7 cellular contexts compared by ENCODE assay signal in genomic region chr7:76735668-76736067, GRCh38.
DNase-seq lines count a peak whose midpoint lies in the region; ATAC-seq, FAIRE-seq and TF ChIP-seq lines count a peak whose summit lies in the region.
"Not testable (repeated sequence)": the region's sequence is repeated elsewhere in the genome, so short reads cannot be mapped to it uniquely, and the experiment has no call there.

No MANE protein-coding gene starts in this region.

- no CpG with 5 or more reads among the region's 1 CpG for WGBS in GM12878 (ENCODE audit: insufficient coverage, insufficient replicate concordance, low lambda C conversion rate, missing lambda C conversion rate)

- not testable (repeated sequence) for H3K4me3 Mint-ChIP-seq in activated CD8-positive, alpha-beta T cell treated with anti-CD3 and anti-CD28 coated beads, Interleukin-2, amount 10 ng/mL, durations not matched to agents 7 days and 5 days; stimulated activated naive CD8-positive, alpha-beta T cell treated with anti-CD3 and anti-CD28 coated beads, Interleukin-15, amount 100 ng/mL, for 72 hours

- CTCF ChIA-PET in activated CD8-positive, alpha-beta T cell treated with anti-CD3 and anti-CD28 coated beads, Interleukin-2, amount 10 ng/mL, durations not matched to agents 7 days and 5 days (lab: Charles Lee); GM12878 (lab: Yijun Ruan, JAX): not testable (repeated sequence)

- H3K79me2 ChIP-seq in GM12878 (ENCODE audit: control insufficient read depth, insufficient read depth, low read length): not testable (repeated sequence)

- H3K4me3 ChIP-seq in GM12878: not testable (repeated sequence)

- not testable (repeated sequence) for H3K36me3 ChIP-seq in GM12878 (ENCODE audit: control insufficient read depth in 2 of 2, insufficient read depth in 2 of 2, low read length in 1 of 2)

- in situ Hi-C loops in GM12878 (cut with MboI): not testable (repeated sequence)

- DNase-seq in activated CD8-positive, alpha-beta T cell treated with anti-CD3 and anti-CD28 coated beads, Interleukin-2, amount 10 ng/mL, durations not matched to agents 7 days and 5 days; GM12878 (ENCODE audit: low read depth, low spot score); stimulated activated naive CD8-positive, alpha-beta T cell treated with anti-CD3 and anti-CD28 coated beads, Interleukin-15, amount 100 ng/mL, for 72 hours: not testable (repeated sequence)

- H3K27ac Mint-ChIP-seq in activated CD8-positive, alpha-beta T cell treated with anti-CD3 and anti-CD28 coated beads, Interleukin-2, amount 10 ng/mL, durations not matched to agents 7 days and 5 days; stimulated activated naive CD8-positive, alpha-beta T cell treated with anti-CD3 and anti-CD28 coated beads, Interleukin-15, amount 100 ng/mL, for 72 hours: not testable (repeated sequence)

- not testable (repeated sequence) for TF ChIP-seq POLR2A in GM12878 (IDR thresholded peaks at IDR 0.05; ENCODE audit: low read depth, low read length)

- H4K20me1 ChIP-seq in GM12878 (ENCODE audit: control insufficient read depth, insufficient read depth): not testable (repeated sequence)

- H3K36me3 Mint-ChIP-seq in activated CD8-positive, alpha-beta T cell treated with anti-CD3 and anti-CD28 coated beads, Interleukin-2, amount 10 ng/mL, durations not matched to agents 7 days and 5 days (ENCODE audit: low read depth): not testable (repeated sequence)

- ATAC-seq in GM18511 (IDR thresholded peaks at IDR 0.05; ENCODE audit: unreplicated experiment) (peak; percentile 83), GM19468 (IDR thresholded peaks at IDR 0.05; ENCODE audit: extremely low read depth, unreplicated experiment) (peak; percentile 61), HG02973 (IDR thresholded peaks at IDR 0.05; ENCODE audit: unreplicated experiment) (peak; percentile 58), HG03469 (IDR thresholded peaks at IDR 0.05; ENCODE audit: unreplicated experiment) (peak; percentile 74), GM12878 (peak; percentile 59)
- ATAC-seq in activated CD8-positive, alpha-beta T cell treated with anti-CD3 and anti-CD28 coated beads, Interleukin-2, amount 10 ng/mL, durations not matched to agents 7 days and 5 days: peak; percentile 51
- ATAC-seq in stimulated activated naive CD8-positive, alpha-beta T cell treated with anti-CD3 and anti-CD28 coated beads, Interleukin-15, amount 100 ng/mL, for 72 hours: peak; percentile 80

- not testable (repeated sequence) for FAIRE-seq in GM12878 (lab: Jason Lieb, UNC)

- intact Hi-C loops in GM12878 (cut with micrococcal nuclease; ENCODE audit: unreplicated experiment): not testable (repeated sequence)

- H3K9me3 ChIP-seq in GM12878 (replicated peaks; ENCODE audit: control insufficient read depth, insufficient read depth, low read length): not testable (repeated sequence)

- not testable (repeated sequence) for H3K4me2 ChIP-seq in GM12878 (ENCODE audit: control insufficient read depth, insufficient read depth)

- POLR2A ChIA-PET in activated CD8-positive, alpha-beta T cell treated with anti-CD3 and anti-CD28 coated beads, Interleukin-2, amount 10 ng/mL, durations not matched to agents 7 days and 5 days (lab: Charles Lee); GM12878 (lab: Charles Lee): not testable (repeated sequence)

- RAD21 ChIA-PET in GM12878 (lab: Charles Lee; ENCODE audit: unreplicated experiment): not testable (repeated sequence)

- H3K27ac ChIP-seq in GM12878 (ENCODE audit: control insufficient read depth, insufficient read depth): not testable (repeated sequence)

- H3K9ac ChIP-seq in GM12878 (ENCODE audit: control insufficient read depth, insufficient read depth, low read length): not testable (repeated sequence)

- SMC1A ChIA-PET in GM12878 (lab: Charles Lee; ENCODE audit: uncharacterized antibody, unreplicated experiment): not testable (repeated sequence)

- H3K4me1 Mint-ChIP-seq in activated CD8-positive, alpha-beta T cell treated with anti-CD3 and anti-CD28 coated beads, Interleukin-2, amount 10 ng/mL, durations not matched to agents 7 days and 5 days (ENCODE audit: low read depth); stimulated activated naive CD8-positive, alpha-beta T cell treated with anti-CD3 and anti-CD28 coated beads, Interleukin-15, amount 100 ng/mL, for 72 hours: not testable (repeated sequence)

- H3K4me1 ChIP-seq in GM12878 (ENCODE audit: control insufficient read depth, insufficient read depth, low read length): not testable (repeated sequence)

- H2AFZ ChIP-seq in GM12878 (ENCODE audit: control insufficient read depth, low read depth, low read length): not testable (repeated sequence)

- not testable (repeated sequence) for BruUV-seq in GM12878 (replicated peaks; lab: Mats Ljungman, UMichigan)

- H3K9me3 Mint-ChIP-seq in activated CD8-positive, alpha-beta T cell treated with anti-CD3 and anti-CD28 coated beads, Interleukin-2, amount 10 ng/mL, durations not matched to agents 7 days and 5 days (ENCODE audit: insufficient read depth); stimulated activated naive CD8-positive, alpha-beta T cell treated with anti-CD3 and anti-CD28 coated beads, Interleukin-15, amount 100 ng/mL, for 72 hours: not testable (repeated sequence)

- not testable (repeated sequence) for TF ChIP-seq RAD21 in GM12878 (IDR thresholded peaks at IDR 0.05; ENCODE audit: insufficient read depth, low read depth, low read length)

- TF ChIP-seq CTCF in GM12878 (IDR thresholded peaks at IDR 0.05 in 2 of 3, conservative IDR thresholded peaks at IDR 0.05 in 1 of 3; ENCODE audit: control insufficient read depth in 2 of 3, extremely low read depth in 1 of 3, insufficient read depth in 1 of 3, low read depth in 3 of 3, low read length in 3 of 3): not testable (repeated sequence)

- not testable (repeated sequence) for H3K27me3 ChIP-seq in GM12878 (replicated peaks in 1 of 2; ENCODE audit: control insufficient read depth in 2 of 2, insufficient read depth in 2 of 2, low read length in 1 of 2)

- H3K27me3 Mint-ChIP-seq in activated CD8-positive, alpha-beta T cell treated with anti-CD3 and anti-CD28 coated beads, Interleukin-2, amount 10 ng/mL, durations not matched to agents 7 days and 5 days (ENCODE audit: low read depth); stimulated activated naive CD8-positive, alpha-beta T cell treated with anti-CD3 and anti-CD28 coated beads, Interleukin-15, amount 100 ng/mL, for 72 hours: not testable (repeated sequence)

- TF ChIP-seq EP300 in GM12878 (IDR thresholded peaks at IDR 0.05; ENCODE audit: borderline replicate concordance in 1 of 2, control insufficient read depth in 1 of 2, low read depth in 2 of 2, low read length in 2 of 2): not testable (repeated sequence)
